Comparison of ENCODE assay signal across 9 cellular contexts in the genomic region with DNA sequence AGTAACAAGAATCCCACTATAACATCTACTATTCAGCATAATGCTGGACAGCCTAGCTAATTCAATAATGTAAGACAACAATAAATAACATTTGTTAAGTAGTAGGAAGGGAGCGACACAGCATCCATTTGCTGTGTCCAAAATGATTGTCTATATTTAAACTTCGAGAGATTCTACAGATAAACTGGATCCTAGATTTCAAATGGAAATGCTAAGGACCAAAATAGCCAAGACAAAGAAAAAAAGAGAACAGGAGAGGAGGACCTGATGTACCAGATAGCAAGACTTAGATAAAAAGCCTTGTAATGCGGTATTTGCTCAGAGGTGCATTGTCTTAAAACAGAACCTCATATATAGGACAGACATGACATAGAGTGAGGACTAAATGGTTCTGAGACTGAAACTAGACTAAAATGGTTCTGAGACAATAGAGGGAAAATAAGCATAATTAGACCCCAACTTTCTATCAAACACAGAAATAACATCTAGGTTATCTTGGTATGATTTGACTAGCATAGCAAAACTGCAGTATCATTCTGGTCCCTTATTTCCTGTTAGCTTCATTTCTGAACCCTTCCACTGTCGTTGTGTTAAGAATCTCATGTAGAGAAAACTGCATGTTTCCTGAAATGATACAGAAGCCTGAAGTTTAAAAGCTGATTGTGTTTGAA. TPM values are rescaled to one million over a fixed set of nuclear protein-coding genes. Genes with fewer than 3 reads are reported as not detected.
DNase-seq lines count a peak whose midpoint lies in the region; ATAC-seq lines count a peak whose summit lies in the region.
"Had no signal": no experiment of that assay in that cellular context is flagged by ENCODE, and none has a peak within 500 bp of the region (broad histone marks: within the 10 kb centered on the region; RNA-seq: fewer than 3 reads in every experiment).

No MANE protein-coding gene starts in this region.

- no peaks in the 10 kb centered on the region for H3K27me3 Mint-ChIP-seq in activated naive CD8-positive, alpha-beta T cell treated with anti-CD3 and anti-CD28 coated beads, Interleukin-2, amount 50 U/mL, for 24 hours

- H2AK5ac ChIP-seq in neuronal stem cell (ENCODE audit: low read depth, low read length), result no peak overlapping the region

- no peak overlapping the region for H2BK15ac ChIP-seq in neuronal stem cell (ENCODE audit: low read length)

- no peak overlapping the region for H3K4me3 ChIP-seq in neuronal stem cell (ENCODE audit: low read length in 2 of 2)

- peak overlapping the region; percentile 80 for H3K27ac Mint-ChIP-seq in activated naive CD8-positive, alpha-beta T cell treated with anti-CD3 and anti-CD28 coated beads, Interleukin-2, amount 50 U/mL, for 24 hours

- no peaks in the 10 kb centered on the region for H3K36me3 Mint-ChIP-seq in activated naive CD8-positive, alpha-beta T cell treated with anti-CD3 and anti-CD28 coated beads, Interleukin-2, amount 50 U/mL, for 24 hours (ENCODE audit: low read depth)

- no peak overlapping the region for H4K8ac ChIP-seq in neuronal stem cell (ENCODE audit: low read depth, low read length)

- no peak overlapping the region for H4K91ac ChIP-seq in neuronal stem cell (ENCODE audit: low read depth, low read length, poor library complexity)

- no peaks in the 10 kb centered on the region for H3K9me3 ChIP-seq in neuronal stem cell (replicated peaks in 1 of 2; ENCODE audit: control insufficient read depth in 2 of 2, insufficient read depth in 1 of 2, low read depth in 1 of 2, low read length in 2 of 2)

- H2AFZ ChIP-seq in neuronal stem cell (ENCODE audit: low read length), result no peak overlapping the region

- no peak overlapping the region for H3K4ac ChIP-seq in neuronal stem cell (ENCODE audit: low read length)

- no peak overlapping the region for H3K23ac ChIP-seq in neuronal stem cell (ENCODE audit: low read depth, low read length, poor library complexity)

- no peak overlapping the region for H3K9ac ChIP-seq in neuronal stem cell (ENCODE audit: low read depth, low read length, poor library complexity)

- H2BK120ac ChIP-seq in neuronal stem cell (ENCODE audit: low read depth, low read length), result no peak overlapping the region

- no peaks in the 10 kb centered on the region for H3K27me3 ChIP-seq in neuronal stem cell (ENCODE audit: control insufficient read depth in 3 of 3, insufficient read depth in 3 of 3, low read depth in 1 of 3, low read length in 3 of 3)

- ATAC-seq in GM18502 (IDR thresholded peaks at IDR 0.05; ENCODE audit: poor library complexity, unreplicated experiment), result peak; percentile 89
- peak; percentile 48 for ATAC-seq in GM21381 (IDR thresholded peaks at IDR 0.05; ENCODE audit: unreplicated experiment)
- ATAC-seq in HG03378 (IDR thresholded peaks at IDR 0.05; ENCODE audit: unreplicated experiment), result peak; percentile 76
- ATAC-seq in activated naive CD8-positive, alpha-beta T cell treated with anti-CD3 and anti-CD28 coated beads, Interleukin-2, amount 50 U/mL, for 24 hours, result peak; percentile 88

- no peaks in the 10 kb centered on the region for H3K4me1 ChIP-seq in neuronal stem cell (ENCODE audit: control insufficient read depth in 2 of 2, insufficient read depth in 1 of 2, low read depth in 1 of 2, low read length in 2 of 2)

- no peak for DNase-seq in activated naive CD8-positive, alpha-beta T cell treated with anti-CD3 and anti-CD28 coated beads, Interleukin-2, amount 50 U/mL, for 24 hours
- no peak for DNase-seq in RPMI8226
- no peak for DNase-seq in neuronal stem cell (ENCODE audit: low spot score)
- no peak for DNase-seq in HK-2 (ENCODE audit: unreplicated experiment)
- DNase-seq in posterior cingulate gyrus, result no peak
- DNase-seq: KBM-7 had no signal

- H3K27ac ChIP-seq in neuronal stem cell (replicated peaks; ENCODE audit: low read length), result no peak overlapping the region

- peak overlapping the region; percentile 67 for H3K4me3 Mint-ChIP-seq in activated naive CD8-positive, alpha-beta T cell treated with anti-CD3 and anti-CD28 coated beads, Interleukin-2, amount 50 U/mL, for 24 hours

- whole genome bisulfite sequencing in neuronal stem cell (ENCODE audit: extremely low coverage in 2 of 2, insufficient read length in 2 of 2, insufficient replicate concordance in 1 of 2), 2 donors, result no CpG with 5 or more reads among the region's 4 CpGs

- intact Hi-C loops in posterior cingulate gyrus (cut with DNase I), result no loop called here

- H3K18ac ChIP-seq in neuronal stem cell (ENCODE audit: low read length), result no peak overlapping the region

- no peak overlapping the region for H3K14ac ChIP-seq in neuronal stem cell (ENCODE audit: low read length)

- no peak overlapping the region for H2BK5ac ChIP-seq in neuronal stem cell (ENCODE audit: low read length)

- H3K4me1 Mint-ChIP-seq in activated naive CD8-positive, alpha-beta T cell treated with anti-CD3 and anti-CD28 coated beads, Interleukin-2, amount 50 U/mL, for 24 hours, result peaks cover 16% of the 10 kb centered on the region

- no peaks in the 10 kb centered on the region for H3K36me3 ChIP-seq in neuronal stem cell (replicated peaks in 1 of 2; ENCODE audit: control insufficient read depth in 2 of 2, insufficient read depth in 2 of 2, low read length in 2 of 2)

- no peaks in the 10 kb centered on the region for H3K9me3 Mint-ChIP-seq in activated naive CD8-positive, alpha-beta T cell treated with anti-CD3 and anti-CD28 coated beads, Interleukin-2, amount 50 U/mL, for 24 hours

- no peak overlapping the region for H2BK12ac ChIP-seq in neuronal stem cell (ENCODE audit: low read length)

- H3K79me1 ChIP-seq in neuronal stem cell (ENCODE audit: low read depth, low read length), result no peaks in the 10 kb centered on the region

- no peak overlapping the region for H3K4me2 ChIP-seq in neuronal stem cell (ENCODE audit: insufficient read depth, low read length, poor library complexity, severe bottlenecking)

RNA-seq across cellular contexts. Expression of a gene that starts 3.8 kb away (rescaled TPM):
- not detected for polyA plus RNA-seq in neuronal stem cell (2013, experiment 1 of 2)
- polyA plus RNA-seq in neuronal stem cell (2013, experiment 2 of 2), result not detected
